Comparison of ENCODE assay signal across 18 cellular contexts in genomic region chr13:35693142-35693784, GRCh38.
DNase-seq lines count a peak whose midpoint lies in the region; ATAC-seq and TF ChIP-seq lines count a peak whose summit lies in the region.
"Had no signal": no experiment of that assay in that cellular context is flagged by ENCODE, and none has a peak within 500 bp of the region (broad histone marks: within the 10 kb centered on the region; RNA-seq: fewer than 3 reads in every experiment).

No MANE protein-coding gene starts in this region.

- H3K4me1 ChIP-seq in HEK293 (ENCODE audit: control insufficient read depth, insufficient read depth, low read length), result no peaks in the 10 kb centered on the region
- peaks cover 18% of the 10 kb centered on the region for H3K4me1 ChIP-seq in osteoblast (ENCODE audit: insufficient read depth, low read length)
- H3K4me1 ChIP-seq: A549 had no signal

- H3K4me2 ChIP-seq in osteoblast (ENCODE audit: insufficient read depth, low read length), result no peak overlapping the region
- H3K4me2 ChIP-seq: A549 had no signal

- ATAC-seq in activated CD4-positive, CD25-positive, alpha-beta regulatory T cell treated with anti-CD3 and anti-CD28 coated beads, Interleukin-2, amount 50 U/mL, for 24 hours, result no peak
- no peak for ATAC-seq in HG03378 (IDR thresholded peaks at IDR 0.05; ENCODE audit: unreplicated experiment)
- ATAC-seq: A549 had no signal

- peak overlapping the region; percentile 69 for H2AFZ ChIP-seq in osteoblast (ENCODE audit: low read length)

- H4K20me1 ChIP-seq in osteoblast (ENCODE audit: insufficient read depth, low read length), result no peaks in the 10 kb centered on the region

- CTCF ChIA-PET in AG04450 (lab: Charles Lee) (no interaction called here), HEK293 (lab: Yijun Ruan, JAX) (no interaction called here)

- POLR2A ChIA-PET in AG04450 (lab: Yijun Ruan, JAX), result no interaction called here
- POLR2A ChIA-PET in HEK293 (lab: Yijun Ruan, JAX), result no interaction called here

- no peak overlapping the region for H3K4me3 ChIP-seq in AG04450 (ENCODE audit: low read depth, low read length)
- no peak overlapping the region for H3K4me3 ChIP-seq in HEK293 (ENCODE audit: low read depth, low read length)
- no peak overlapping the region for H3K4me3 ChIP-seq in fibroblast of mammary gland (ENCODE audit: control insufficient read depth, low read depth, low read length)
- H3K4me3 ChIP-seq in osteoblast (ENCODE audit: insufficient read depth, low read length), result no peak overlapping the region
- H3K4me3 ChIP-seq: A549 had no signal

- no peak for DNase-seq in AG04450 (ENCODE audit: low read depth, low spot score)
- peak; percentile 28 for DNase-seq in fibroblast of mammary gland (ENCODE audit: low read depth)
- DNase-seq in osteoblast (ENCODE audit: insufficient read length, low spot score, missing footprints), result peak; percentile 25
- no peak for DNase-seq in NCI-H2227 (lab: John Stamatoyannopoulos, UW; ENCODE audit: unreplicated experiment)
- DNase-seq: AML-193, COR-L47, H7, KBM-7, NCI-H1436 treated with DMSO at 0.1 percent for 48 hours, NCI-H2081, NCI-H510A, NCI-H774, RPMI8226, SIG-M5 had no signal

- TF ChIP-seq CTCF in AG04450 (IDR thresholded peaks at IDR 0.05; ENCODE audit: low read depth, low read length) (no peak), HEK293 (tag by site-specific recombination; IDR thresholded peaks at IDR 0.05) (no peak), fibroblast of mammary gland (conservative IDR thresholded peaks at IDR 0.05; ENCODE audit: control insufficient read depth, insufficient read depth, low read depth, low read length) (no peak), osteoblast (IDR thresholded peaks at IDR 0.05; ENCODE audit: extremely low read depth, low read depth, low read length) (no peak)

- H3K79me2 ChIP-seq in osteoblast (ENCODE audit: insufficient read depth, low read length), result no peaks in the 10 kb centered on the region

- H3K27ac ChIP-seq in AG04450 (ENCODE audit: low read depth, low read length) (peak overlapping the region; percentile 31), HEK293 (ENCODE audit: extremely low read depth, low read depth, low read length) (no peak overlapping the region), osteoblast (ENCODE audit: low read depth, low read length) (no peak overlapping the region)
- H3K27ac ChIP-seq: A549 had no signal

- no peaks in the 10 kb centered on the region for H3K27me3 ChIP-seq in AG04450 (ENCODE audit: control insufficient read depth, insufficient read depth, low read length)
- H3K27me3 ChIP-seq in osteoblast (ENCODE audit: insufficient read depth, low read length), result no peaks in the 10 kb centered on the region

- H3K36me3 ChIP-seq in HEK293 (ENCODE audit: control insufficient read depth in 2 of 2, insufficient read depth in 1 of 2, low read length in 2 of 2), result no peaks in the 10 kb centered on the region
- no peaks in the 10 kb centered on the region for H3K36me3 ChIP-seq in osteoblast (ENCODE audit: insufficient read depth, low read length)

- H3K9me3 ChIP-seq in AG04450 (ENCODE audit: control insufficient read depth, insufficient read depth, low read length) (peaks cover 4% of the 10 kb centered on the region; the same call in 1 of the 2 replicates), HEK293 (ENCODE audit: control insufficient read depth, insufficient read depth, low read depth, low read length) (no peaks in the 10 kb centered on the region), osteoblast (ENCODE audit: low read depth, low read length) (no peaks in the 10 kb centered on the region)
- H3K9me3 ChIP-seq: A549 had no signal

TF ChIP-seq in HEK293, 187 proteins besides CTCF, POLR2A, EP300 and RAD21:
- TF ChIP-seq SCRT2 (tag by site-specific recombination; IDR thresholded peaks at IDR 0.05) (peak; percentile 68), ZNF391 (tag by site-specific recombination; IDR thresholded peaks at IDR 0.05; ENCODE audit: borderline replicate concordance, low read depth) (no peak)
TF ChIP-seq in HEK293: peak in this region for 1.

Comparison
In these comparisons a context has a peak if more than half of its experiments do, and no peak if none do; other contexts are left out.
1. DNase-seq: peak in fibroblast of mammary gland (single experiment) and osteoblast (single experiment); none in AG04450 (single experiment) and NCI-H2227 (single experiment).